Comparison of ENCODE assay signal across 8 cellular contexts in the genomic region with DNA sequence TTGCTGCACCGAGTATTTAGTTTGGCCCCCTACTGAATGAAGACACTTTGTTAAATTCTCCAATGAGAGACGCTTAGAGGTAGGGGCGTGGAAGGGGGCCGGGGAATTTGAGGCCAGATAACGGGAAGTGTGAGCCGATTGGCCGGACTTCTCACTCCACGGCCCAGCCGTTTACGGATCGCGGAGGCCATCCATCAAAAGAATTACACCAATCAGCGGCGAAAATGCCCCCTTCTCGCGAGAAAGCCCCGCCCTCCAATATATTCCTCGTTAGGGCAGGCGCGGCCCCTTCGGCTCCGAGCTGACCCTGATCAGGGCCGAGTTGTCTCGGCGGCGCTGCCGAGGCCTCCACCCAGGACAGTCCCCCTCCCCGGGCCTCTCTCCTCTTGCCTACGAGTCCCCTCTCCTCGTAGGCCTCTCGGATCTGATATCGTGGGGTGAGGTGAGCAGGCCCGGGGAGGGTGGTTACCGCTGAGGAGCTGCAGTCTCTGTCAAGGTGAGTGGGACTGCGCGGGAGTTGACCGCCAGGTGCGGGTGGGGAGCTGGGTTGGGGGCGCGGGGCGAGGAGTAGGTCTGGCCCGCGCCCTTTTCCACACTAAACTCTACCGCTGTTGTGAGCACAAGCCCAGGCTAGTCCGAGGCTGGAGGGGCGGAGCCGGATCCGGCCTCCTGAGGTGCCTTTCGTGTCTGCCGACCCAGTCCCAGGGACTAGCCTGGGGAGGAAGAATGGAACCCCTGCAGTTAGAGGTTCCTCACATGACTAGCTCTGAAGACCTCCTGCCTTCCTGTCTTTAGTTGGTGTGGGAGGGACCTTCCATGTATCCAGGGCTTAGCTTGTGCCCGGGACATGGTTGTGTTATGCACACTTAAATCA. TPM values are rescaled to one million over a fixed set of nuclear protein-coding genes. Genes with fewer than 3 reads are reported as not detected.
A peak's percentile ranks its signal among the peaks of the same experiment; 100 is the strongest.
DNase-seq lines count a peak whose midpoint lies in the region; ATAC-seq, FAIRE-seq and TF ChIP-seq lines count a peak whose summit lies in the region.

A gene with protein sequence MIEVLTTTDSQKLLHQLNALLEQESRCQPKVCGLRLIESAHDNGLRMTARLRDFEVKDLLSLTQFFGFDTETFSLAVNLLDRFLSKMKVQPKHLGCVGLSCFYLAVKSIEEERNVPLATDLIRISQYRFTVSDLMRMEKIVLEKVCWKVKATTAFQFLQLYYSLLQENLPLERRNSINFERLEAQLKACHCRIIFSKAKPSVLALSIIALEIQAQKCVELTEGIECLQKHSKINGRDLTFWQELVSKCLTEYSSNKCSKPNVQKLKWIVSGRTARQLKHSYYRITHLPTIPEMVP (plus strand): TSS at position 287 of the 874 bp plus-strand sequence. CDS start 1,662 bp downstream, outside the sequence.

- H3K27me3 Mint-ChIP-seq in natural killer cell treated with Interleukin-12 subunit alpha and Interleukin-12 subunit beta and Interleukin-15 and Interleukin-18, amount 100 ng/mL, for 72 hours, result peaks cover 6% of the 10 kb centered on the region in 2 donors

- peaks cover 5% of the 10 kb centered on the region for H3K36me3 Mint-ChIP-seq in natural killer cell treated with Interleukin-12 subunit alpha and Interleukin-12 subunit beta and Interleukin-15 and Interleukin-18, amount 100 ng/mL, for 72 hours

- FAIRE-seq in H54 (lab: Jason Lieb, UNC), result peak; percentile 97

- no peaks in the 10 kb centered on the region for H3K9me2 ChIP-seq in Loucy (replicated peaks; ENCODE audit: low read depth, low read length)

- peaks cover 3% of the 10 kb centered on the region; the same call in 1 of the 2 replicates for H3K36me3 ChIP-seq in Loucy (ENCODE audit: insufficient read depth, low read length)

- peak; percentile 87 for TF ChIP-seq POLR2A in H54 (IDR thresholded peaks at IDR 0.05; ENCODE audit: low read depth, low read length)

- peaks cover 22% of the 10 kb centered on the region for H3K4me1 ChIP-seq in Loucy (ENCODE audit: insufficient read depth, low read length, poor library complexity, severe bottlenecking)

- no peaks in the 10 kb centered on the region for H3F3A ChIP-seq in Loucy (ENCODE audit: low read depth)

- H4K20me1 ChIP-seq in Loucy (ENCODE audit: insufficient read depth, low read length, poor library complexity, severe bottlenecking), result peaks cover 21% of the 10 kb centered on the region

- peaks cover 46% of the 10 kb centered on the region for H3K79me2 ChIP-seq in Loucy (ENCODE audit: insufficient read depth, low read length)

- no peaks in the 10 kb centered on the region for H3K9me3 ChIP-seq in Loucy (ENCODE audit: insufficient read depth, low read depth, low read length)

- no peaks in the 10 kb centered on the region for H3K27me3 ChIP-seq in Loucy (ENCODE audit: insufficient read depth, low read length, poor library complexity, severe bottlenecking)

- TF ChIP-seq CTCF in Loucy (conservative IDR thresholded peaks at IDR 0.05; ENCODE audit: low read length) (no peak), fibroblast of pulmonary artery (IDR thresholded peaks at IDR 0.05; ENCODE audit: low read length, missing control alignments) (no peak)

- no peaks in the 10 kb centered on the region for H3K9me3 Mint-ChIP-seq in natural killer cell treated with Interleukin-12 subunit alpha and Interleukin-12 subunit beta and Interleukin-15 and Interleukin-18, amount 100 ng/mL, for 72 hours

- ATAC-seq in natural killer cell treated with Interleukin-12 subunit alpha and Interleukin-12 subunit beta and Interleukin-15 and Interleukin-18, amount 100 ng/mL, for 72 hours, result peak; percentile 98 to 99
- peak; percentile 98 for ATAC-seq in stimulated activated naive CD8-positive, alpha-beta T cell treated with anti-CD3 and anti-CD28 coated beads, Interleukin-15, Interleukin-2, amounts not matched to agents 100 U/mL and 50 U/mL, for 24 hours

- H3K4me3 ChIP-seq in Loucy (ENCODE audit: low read length, poor library complexity, severe bottlenecking), result peak within 1 kb of the TSS; percentile 93
- peak within 1 kb of the TSS; percentile 90 for H3K4me3 ChIP-seq in fibroblast of pulmonary artery (replicated peaks; ENCODE audit: low read depth, low read length)

- H3K4me2 ChIP-seq in Loucy (ENCODE audit: low read depth, low read length, poor library complexity, severe bottlenecking), result peak within 1 kb of the TSS; percentile 91

- peak within 1 kb of the TSS; percentile 89 for H3K4me3 Mint-ChIP-seq in natural killer cell treated with Interleukin-12 subunit alpha and Interleukin-12 subunit beta and Interleukin-15 and Interleukin-18, amount 100 ng/mL, for 72 hours

- H3K9ac ChIP-seq in Loucy (ENCODE audit: low read depth, low read length, poor library complexity, severe bottlenecking), result peak within 1 kb of the TSS; percentile 97

- H3K27ac Mint-ChIP-seq in natural killer cell treated with Interleukin-12 subunit alpha and Interleukin-12 subunit beta and Interleukin-15 and Interleukin-18, amount 100 ng/mL, for 72 hours, result peak within 1 kb of the TSS; percentile 70 to 94

- H3K4me1 Mint-ChIP-seq in natural killer cell treated with Interleukin-12 subunit alpha and Interleukin-12 subunit beta and Interleukin-15 and Interleukin-18, amount 100 ng/mL, for 72 hours (ENCODE audit: low read depth in 2 of 2), result peaks cover 13 to 32% of the 10 kb centered on the region in 2 donors

- peak within 1 kb of the TSS; percentile 75; the same call in 1 of the 2 replicates for H2AFZ ChIP-seq in Loucy (ENCODE audit: low read length)

- DNase-seq in ELF-1 (ENCODE audit: low read depth, low spot score) (peak; percentile 99), H54 (ENCODE audit: insufficient read length, low spot score) (peak; percentile 61), SHP77 treated with DMSO at 0.1 percent for 48 hours (lab: John Stamatoyannopoulos, UW) (peak; percentile 95), fibroblast of pulmonary artery (ENCODE audit: low read depth) (peak; percentile 98)
- peak; percentile 95 for DNase-seq in activated effector memory CD4-positive, alpha-beta T cell treated with anti-CD3 and anti-CD28 coated beads, Interleukin-2, amount 50 U/mL, for 16 hours
- DNase-seq in natural killer cell treated with Interleukin-12 subunit alpha and Interleukin-12 subunit beta and Interleukin-15 and Interleukin-18, amount 100 ng/mL, for 72 hours (ENCODE audit: low spot score), result peak; percentile 95
- DNase-seq in stimulated activated naive CD8-positive, alpha-beta T cell treated with anti-CD3 and anti-CD28 coated beads, Interleukin-15, Interleukin-2, amounts not matched to agents 100 U/mL and 50 U/mL, for 24 hours, result peak; percentile 87

RNA-seq across cellular contexts. Expression of the gene that starts here (rescaled TPM):
- 10 to 100 TPM; 58.4 to 98.7 TPM for total RNA-seq in natural killer cell treated with Interleukin-12 subunit alpha and Interleukin-12 subunit beta and Interleukin-15 and Interleukin-18, amount 100 ng/mL, for 72 hours

Comparison
In these comparisons a context has a peak if more than half of its experiments do, and no peak if none do; other contexts are left out.
1. Peak in every context shown above with its lines: DNase-seq, ATAC-seq and H3K4me3 ChIP-seq.